ENCODE assay signal across 8 cellular contexts in the genomic region with DNA sequence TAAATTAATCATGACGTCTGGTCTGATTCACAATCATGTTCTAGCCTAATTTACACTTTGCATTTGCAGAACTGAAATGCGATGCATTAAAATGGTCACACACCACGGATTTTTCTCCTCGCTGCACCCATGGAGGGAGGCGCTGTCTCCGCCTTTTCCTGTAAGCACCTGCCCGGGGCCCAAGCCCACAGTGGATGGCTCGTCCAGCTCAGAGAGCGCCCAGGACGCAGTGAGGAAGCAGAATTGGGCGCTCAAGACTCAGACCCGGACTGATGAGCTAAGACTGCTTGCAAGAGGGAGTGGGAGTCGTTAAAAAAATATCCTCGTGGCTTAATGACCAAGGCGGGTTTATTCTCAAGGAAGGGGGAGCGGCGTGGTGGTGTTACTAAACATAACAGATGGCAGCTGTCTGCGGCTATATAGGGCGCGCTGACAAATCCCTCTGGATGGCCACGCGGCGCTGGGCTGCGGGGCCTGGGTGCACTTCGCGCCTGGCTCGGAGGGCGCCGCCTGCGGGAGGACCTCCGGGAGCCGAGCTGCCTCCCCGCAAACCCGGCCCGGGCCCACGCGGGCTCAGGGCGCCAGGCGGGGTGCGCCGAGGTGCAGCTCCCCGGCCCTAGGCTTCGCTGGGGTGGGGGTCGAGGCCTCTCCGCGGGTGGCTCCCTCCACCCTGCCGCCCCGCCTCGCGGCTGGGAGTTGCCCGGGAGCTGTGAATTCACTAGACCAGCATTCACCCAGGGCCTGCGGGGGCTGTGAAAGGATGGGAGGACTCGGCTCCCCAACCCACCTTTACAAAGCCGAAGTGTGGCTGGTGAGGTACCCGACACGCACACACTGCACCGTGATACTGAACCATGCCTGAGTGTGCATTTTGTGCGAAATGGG.
DNase-seq lines count a peak whose midpoint lies in the region; ATAC-seq and TF ChIP-seq lines count a peak whose summit lies in the region.

No MANE protein-coding gene starts in this region.

- H3K4me1 Mint-ChIP-seq in CD4-positive, alpha-beta T cell (ENCODE audit: low read depth) = peaks cover 26% of the 10 kb centered on the region

- peaks cover 0 to 9% (median 0%) of the 10 kb centered on the region in 4 donors for H3K4me1 ChIP-seq in Peyer's patch
- H3K4me1 ChIP-seq in ascending aorta = peaks cover 6 to 9% of the 10 kb centered on the region in 2 donors

- TF ChIP-seq CTCF in CD4-positive, alpha-beta T cell (IDR thresholded peaks at IDR 0.05) = no peak
- TF ChIP-seq CTCF in Peyer's patch (IDR thresholded peaks at IDR 0.05) (no peak), ascending aorta (IDR thresholded peaks at IDR 0.05) (no peak)

- H3K27me3 ChIP-seq in CD4-positive, alpha-beta T cell (ENCODE audit: control insufficient read depth, insufficient read depth, low read length) = no peaks in the 10 kb centered on the region
- H3K27me3 ChIP-seq in Peyer's patch = no peaks in the 10 kb centered on the region
- no peaks in the 10 kb centered on the region for H3K27me3 ChIP-seq in ascending aorta

- H3K27ac ChIP-seq in CD4-positive, alpha-beta T cell (ENCODE audit: low read depth, low read length) = no peak overlapping the region
- peak overlapping the region in 2 of 4 donors; percentile 22 to 74 for H3K27ac ChIP-seq in Peyer's patch
- no peak overlapping the region for H3K27ac ChIP-seq in ascending aorta

- H3K27me3 Mint-ChIP-seq in CD4-positive, alpha-beta T cell = peaks cover 33% of the 10 kb centered on the region

- no peaks in the 10 kb centered on the region for H3K9me3 ChIP-seq in CD4-positive, alpha-beta T cell (ENCODE audit: control insufficient read depth, low read length)
- H3K9me3 ChIP-seq in Peyer's patch (no peaks in the 10 kb centered on the region), ascending aorta (no peaks in the 10 kb centered on the region)

- peak; percentile 81 for TF ChIP-seq POLR2A in GM19193 (IDR thresholded peaks at IDR 0.05; ENCODE audit: extremely low read depth, insufficient read depth, insufficient read length)
- TF ChIP-seq POLR2A in Peyer's patch (IDR thresholded peaks at IDR 0.05) = no peak

- POLR2A ChIA-PET in CD4-positive, alpha-beta T cell (lab: Charles Lee) = interaction anchor here (0.7 to 1.5 kb wide), 7 partner anchors 13 to 1900 kb away, joined by 3 to 23 read pairs (median 3); partner anchors contain the start of genes DHRS7, KIAA0586, PPM1A and TIMM9

- intact Hi-C loops in CD4-positive, alpha-beta T cell (cut with DNase I, micrococcal nuclease) = loop anchor here in 1 of 2 experiments (5.0 to 10.0 kb wide), 4 partner anchors 80 to 1143 kb away; partner anchors contain the start of genes DAAM1 and PPM1A
- intact Hi-C loops in ascending aorta (cut with DNase I) = no loop called here

- H3K4me3 ChIP-seq in Peyer's patch (peak overlapping the region; percentile 37 to 53 (median 48)), ascending aorta (peak overlapping the region; percentile 25 to 49)

- H3K36me3 ChIP-seq in Peyer's patch (no peaks in the 10 kb centered on the region), ascending aorta (no peaks in the 10 kb centered on the region)

- no peaks in the 10 kb centered on the region for H3K9me3 Mint-ChIP-seq in CD4-positive, alpha-beta T cell

- H3K4me3 Mint-ChIP-seq in CD4-positive, alpha-beta T cell = peak overlapping the region; percentile 92

- DNase-seq in CD4-positive, alpha-beta T cell = peak in 9 of 10 experiments; percentile 1 to 37 (median 11)
- DNase-seq in Peyer's patch (peak; percentile 53 to 81 (median 79)), ascending aorta (ENCODE audit: low spot score in 2 of 2) (no peak), iris pigment epithelial cell (ENCODE audit: low read depth) (peak; percentile 18), midbrain (lab: John Stamatoyannopoulos, UW) (no peak)
- peak; percentile 4 for DNase-seq in stimulated activated CD4-positive, alpha-beta T cell treated with anti-CD3 and anti-CD28 coated beads, Interleukin-2, amount 100 ng/mL, for 4 hours (ENCODE audit: low read depth)

- H3K36me3 Mint-ChIP-seq in CD4-positive, alpha-beta T cell (ENCODE audit: low read depth) = peaks cover 10% of the 10 kb centered on the region

- H3K27ac Mint-ChIP-seq in CD4-positive, alpha-beta T cell = peak overlapping the region; percentile 43

- peak; percentile 27 for ATAC-seq in CD4-positive, alpha-beta T cell (ENCODE audit: poor library complexity)
- peak; percentile 63 for ATAC-seq in HG03354 (IDR thresholded peaks at IDR 0.05; ENCODE audit: poor library complexity, severe bottlenecking, unreplicated experiment)

- CTCF ChIA-PET in CD4-positive, alpha-beta T cell (lab: Charles Lee) = interaction anchor here (0.8 to 1.0 kb wide), 2 partner anchors 22 to 61 kb away, joined by 3 read pairs; no protein-coding TSS in a partner anchor

Comparison
In these comparisons a context has a peak if more than half of its experiments do, and no peak if none do; other contexts are left out.
1. DNase-seq: peak in CD4-positive, alpha-beta T cell (9 of 10), Peyer's patch (3 of 3), iris pigment epithelial cell (single experiment) and stimulated activated CD4-positive, alpha-beta T cell treated with anti-CD3 and anti-CD28 coated beads, Interleukin-2, amount 100 ng/mL, for 4 hours (single experiment); none in ascending aorta (0 of 2) and midbrain (single experiment).